In the genomic region with DNA sequence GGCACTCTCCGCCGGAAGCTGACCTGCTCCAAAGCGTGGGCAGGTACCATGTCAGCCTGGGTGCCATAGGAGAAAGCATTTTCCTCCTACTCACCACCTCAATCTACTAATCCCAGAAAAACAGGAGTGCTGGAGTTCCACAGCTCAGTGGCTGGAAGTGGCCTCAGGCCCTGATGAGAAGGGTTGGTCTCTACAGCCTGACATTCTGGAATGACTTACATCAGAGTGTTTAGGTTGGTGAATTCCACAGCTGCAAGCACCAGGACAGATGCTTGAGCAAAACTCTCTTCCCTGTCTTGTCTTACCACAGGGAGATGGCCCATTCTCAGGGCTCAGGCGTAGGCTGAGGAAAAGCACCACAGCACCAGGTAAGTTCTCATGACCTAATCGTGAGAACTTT, we compare ENCODE assay signal across 21 cellular contexts. TPM values are rescaled to one million over a fixed set of nuclear protein-coding genes. Genes with fewer than 3 reads are reported as not detected.
A peak's percentile ranks its signal among the peaks of the same experiment; 100 is the strongest.
DNase-seq lines count a peak whose midpoint lies in the region; ATAC-seq and TF ChIP-seq lines count a peak whose summit lies in the region.
"Had no signal": no experiment of that assay in that cellular context is flagged by ENCODE, and none has a peak within 500 bp of the region (broad histone marks: within the 10 kb centered on the region; RNA-seq: fewer than 3 reads in every experiment).

No MANE protein-coding gene starts in this region.

- H2BK120ac ChIP-seq in IMR-90 (ENCODE audit: low read depth, low read length) (no peak overlapping the region), mesenchymal stem cell (ENCODE audit: low read depth, low read length) (no peak overlapping the region)

- H3K4ac ChIP-seq in IMR-90 (ENCODE audit: low read depth, low read length) (0 out of 2 replicates have a peak overlapping the region, but pooled peaks have one; percentile 30), mesenchymal stem cell (ENCODE audit: low read depth in 1 of 2, low read length in 2 of 2) (no peak overlapping the region)

- POLR2A ChIA-PET in IMR-90 (lab: Charles Lee; ENCODE audit: unreplicated experiment), result no interaction called here

- no peak overlapping the region for H2BK12ac ChIP-seq in mesenchymal stem cell (ENCODE audit: low read length in 2 of 2)

- no peak for TF ChIP-seq CTCF in IMR-90 (conservative IDR thresholded peaks at IDR 0.05; ENCODE audit: low read depth, low read length)

- no peak overlapping the region for H2BK15ac ChIP-seq in IMR-90 (ENCODE audit: low read depth, low read length)
- no peak overlapping the region for H2BK15ac ChIP-seq in mesenchymal stem cell (ENCODE audit: low read depth, poor library complexity, severe bottlenecking)

- peak; percentile 86 for ATAC-seq in IMR-90 (ENCODE audit: low read depth)
- peak; percentile 31 for ATAC-seq in stimulated activated effector memory CD8-positive, alpha-beta T cell treated with anti-CD3 and anti-CD28 coated beads, Interleukin-12 subunit alpha, Interleukin-12 subunit beta, amount 100 ng/mL, for 72 hours
- ATAC-seq: CD8-positive, alpha-beta T cell had no signal

- no peak for TF ChIP-seq RAD21 in IMR-90 (IDR thresholded peaks at IDR 0.05; ENCODE audit: low read length)

- H3K4me1 ChIP-seq in IMR-90 (ENCODE audit: control insufficient read depth, insufficient read depth, low read length) (peaks cover 15% of the 10 kb centered on the region), mesenchymal stem cell (ENCODE audit: control insufficient read depth, insufficient read depth, low read depth, low read length) (no peaks in the 10 kb centered on the region), SJCRH30 (no peaks in the 10 kb centered on the region)
- H3K4me1 ChIP-seq: BLaER1 treated with 17β-estradiol and CSF1 and Interleukin-3, amounts not matched to agents 10 nM and 100 nM had no signal

- no CpG with 5 or more reads among the region's 5 CpGs for WGBS in IMR-90 (ENCODE audit: extremely low coverage in 2 of 2, insufficient read length in 1 of 2), 2 experiments
- WGBS in mesenchymal stem cell, result 94% methylated on average over 5 of the region's 5 CpGs

- no peaks in the 10 kb centered on the region for H3K9me3 Mint-ChIP-seq in stimulated activated effector memory CD8-positive, alpha-beta T cell treated with anti-CD3 and anti-CD28 coated beads, Interleukin-12 subunit alpha, Interleukin-12 subunit beta, amount 100 ng/mL, for 72 hours
- H3K9me3 Mint-ChIP-seq: CD4-positive, alpha-beta T cell; CD8-positive, alpha-beta T cell had no signal

- no peak overlapping the region for H3K4me3 Mint-ChIP-seq in stimulated activated effector memory CD8-positive, alpha-beta T cell treated with anti-CD3 and anti-CD28 coated beads, Interleukin-12 subunit alpha, Interleukin-12 subunit beta, amount 100 ng/mL, for 72 hours
- H3K4me3 Mint-ChIP-seq: B cell; CD4-positive, alpha-beta T cell; CD8-positive, alpha-beta T cell had no signal

- 0 out of 4 replicates have a peak overlapping the region, but pooled peaks of 1 of the 2 experiments have one; percentile 22 for H4K8ac ChIP-seq in IMR-90 (ENCODE audit: low read depth in 2 of 2, low read length in 2 of 2)
- H4K8ac ChIP-seq in mesenchymal stem cell (ENCODE audit: low read length), result no peak overlapping the region

- in situ Hi-C loops in IMR-90 (cut with MboI; ENCODE audit: low sequenced_read_pairs), result no loop called here

- H3K27ac Mint-ChIP-seq in stimulated activated effector memory CD8-positive, alpha-beta T cell treated with anti-CD3 and anti-CD28 coated beads, Interleukin-12 subunit alpha, Interleukin-12 subunit beta, amount 100 ng/mL, for 72 hours, result no peak overlapping the region
- H3K27ac Mint-ChIP-seq: B cell; CD4-positive, alpha-beta T cell; CD8-positive, alpha-beta T cell had no signal

- no peak overlapping the region for H3K56ac ChIP-seq in IMR-90 (ENCODE audit: extremely low read depth, insufficient read depth, low read length)

- H4K91ac ChIP-seq in IMR-90 (ENCODE audit: insufficient read depth, low read depth, low read length) (no peak overlapping the region), mesenchymal stem cell (ENCODE audit: low read length) (no peak overlapping the region)

- H3K9me3 ChIP-seq in IMR-90 (ENCODE audit: control insufficient read depth, insufficient read depth, low read length), result no peaks in the 10 kb centered on the region
- no peaks in the 10 kb centered on the region for H3K9me3 ChIP-seq in mesenchymal stem cell (ENCODE audit: control insufficient read depth, low read length)
- no peaks in the 10 kb centered on the region for H3K9me3 ChIP-seq in SJCRH30 (replicated peaks)
- H3K9me3 ChIP-seq: BLaER1 treated with 17β-estradiol and CSF1 and Interleukin-3, amounts not matched to agents 10 nM and 100 nM; Caco-2 had no signal

- no peak overlapping the region for H4K5ac ChIP-seq in IMR-90 (ENCODE audit: low read depth, low read length)

- dilution Hi-C loops in IMR-90 (cut with HindIII; ENCODE audit: low sequenced_read_pairs, unreplicated experiment), result no loop called here

- intact Hi-C loops in IMR-90 (cut with micrococcal nuclease), result no loop called here

- H3K4me2 ChIP-seq in IMR-90 (ENCODE audit: low read depth, low read length), result no peak overlapping the region
- H3K4me2 ChIP-seq in mesenchymal stem cell (ENCODE audit: low read length, poor library complexity, severe bottlenecking), result no peak overlapping the region
- H3K4me2 ChIP-seq: BLaER1 treated with 17β-estradiol and CSF1 and Interleukin-3, amounts not matched to agents 10 nM and 100 nM had no signal

- CTCF ChIA-PET in IMR-90 (lab: Yijun Ruan, JAX), result no interaction called here

- no peaks in the 10 kb centered on the region for H3K36me3 Mint-ChIP-seq in stimulated activated effector memory CD8-positive, alpha-beta T cell treated with anti-CD3 and anti-CD28 coated beads, Interleukin-12 subunit alpha, Interleukin-12 subunit beta, amount 100 ng/mL, for 72 hours
- H3K36me3 Mint-ChIP-seq: CD8-positive, alpha-beta T cell had no signal

- H3K79me1 ChIP-seq in IMR-90 (ENCODE audit: low read depth in 1 of 2, low read length in 2 of 2) (no peaks in the 10 kb centered on the region), mesenchymal stem cell (replicated peaks; ENCODE audit: low read length, poor library complexity, severe bottlenecking) (peaks cover 7% of the 10 kb centered on the region)

- H2AK9ac ChIP-seq in IMR-90 (replicated peaks; ENCODE audit: low read depth, low read length, poor library complexity), result no peak overlapping the region

- no peak overlapping the region for H3K23ac ChIP-seq in IMR-90 (ENCODE audit: low read depth, low read length)
- no peak overlapping the region for H3K23ac ChIP-seq in mesenchymal stem cell (ENCODE audit: low read length in 2 of 2)

- H2AFZ ChIP-seq in IMR-90 (replicated peaks; ENCODE audit: low read length, poor library complexity) (peak overlapping the region; percentile 59), mesenchymal stem cell (ENCODE audit: low read depth, low read length) (no peak overlapping the region)

- no peaks in the 10 kb centered on the region for H3K9me1 ChIP-seq in IMR-90 (ENCODE audit: insufficient read depth, low read length)

- H3K27me3 ChIP-seq in IMR-90 (ENCODE audit: control insufficient read depth, insufficient read depth, low read length), result no peaks in the 10 kb centered on the region
- no peaks in the 10 kb centered on the region for H3K27me3 ChIP-seq in mesenchymal stem cell (ENCODE audit: control insufficient read depth in 1 of 2, insufficient read depth in 1 of 2, low read length in 2 of 2)
- H3K27me3 ChIP-seq in SJCRH30, result no peaks in the 10 kb centered on the region
- H3K27me3 ChIP-seq: BLaER1 treated with 17β-estradiol and CSF1 and Interleukin-3, amounts not matched to agents 10 nM and 100 nM had no signal

- H3K18ac ChIP-seq in IMR-90 (ENCODE audit: low read depth, low read length) (no peak overlapping the region), mesenchymal stem cell (ENCODE audit: low read depth in 1 of 2, low read length in 2 of 2) (no peak overlapping the region)

- no peak for TF ChIP-seq POLR2A in IMR-90 (IDR thresholded peaks at IDR 0.05; ENCODE audit: low read depth, low read length)

- H3K4me3 ChIP-seq in IMR-90 (ENCODE audit: insufficient read depth, low read depth, low read length) (no peak overlapping the region), mesenchymal stem cell (ENCODE audit: insufficient read depth in 1 of 2, low read depth in 1 of 2, low read length in 2 of 2) (no peak overlapping the region), SJCRH30 (no peak overlapping the region)
- H3K4me3 ChIP-seq: BLaER1 treated with 17β-estradiol and CSF1 and Interleukin-3, amounts not matched to agents 10 nM and 100 nM had no signal

- DNase-seq in EH (ENCODE audit: low read depth) (peak; percentile 33), IMR-90 (peak; percentile 43), mesenchymal stem cell (peak; percentile 24), SW480 (ENCODE audit: low spot score) (no peak), cerebellum (ENCODE audit: low spot score) (no peak), NCI-H146 (lab: John Stamatoyannopoulos, UW) (no peak), SJCRH30 (no peak)
- DNase-seq in stimulated activated effector memory CD8-positive, alpha-beta T cell treated with anti-CD3 and anti-CD28 coated beads, Interleukin-12 subunit alpha, Interleukin-12 subunit beta, amount 100 ng/mL, for 72 hours (ENCODE audit: low spot score in 2 of 2), result no peak
- DNase-seq: 8988T; ACHN; AML-193; Caco-2; Calu3; CD4-positive, alpha-beta T cell; CD8-positive, alpha-beta T cell; DMS79 treated with DMSO at 0.1 percent for 48 hours; EL; GF-D8 had no signal

- H2BK5ac ChIP-seq in IMR-90 (ENCODE audit: low read depth, low read length, poor library complexity, severe bottlenecking) (no peak overlapping the region), mesenchymal stem cell (ENCODE audit: low read depth, low read length, poor library complexity, severe bottlenecking) (no peak overlapping the region)

- H3K36me3 ChIP-seq in IMR-90 (ENCODE audit: control insufficient read depth, insufficient read depth, low read length) (no peaks in the 10 kb centered on the region), mesenchymal stem cell (ENCODE audit: control insufficient read depth in 1 of 2, insufficient read depth in 2 of 2, low read depth in 1 of 2, low read length in 2 of 2) (peaks cover 36 to 49% of the 10 kb centered on the region in 2 experiments), SJCRH30 (no peaks in the 10 kb centered on the region)
- H3K36me3 ChIP-seq: BLaER1 treated with 17β-estradiol and CSF1 and Interleukin-3, amounts not matched to agents 10 nM and 100 nM had no signal

- H2AK5ac ChIP-seq in IMR-90 (ENCODE audit: low read depth, low read length) (no peak overlapping the region; the same call in 1 of the 2 replicates), mesenchymal stem cell (ENCODE audit: low read length, severe bottlenecking) (no peak overlapping the region)

- no peak overlapping the region for H3K14ac ChIP-seq in IMR-90 (replicated peaks; ENCODE audit: low read depth, low read length)
- H3K14ac ChIP-seq in mesenchymal stem cell (ENCODE audit: low read length in 2 of 2), result no peak overlapping the region

- H3K27ac ChIP-seq in IMR-90 (ENCODE audit: insufficient read depth, low read length), result no peak overlapping the region
- no peak overlapping the region for H3K27ac ChIP-seq in mesenchymal stem cell (ENCODE audit: low read length, poor library complexity, severe bottlenecking)
- no peak overlapping the region for H3K27ac ChIP-seq in SJCRH30
- H3K27ac ChIP-seq: BLaER1 treated with 17β-estradiol and CSF1 and Interleukin-3, amounts not matched to agents 10 nM and 100 nM; C4-2B had no signal

- no peaks in the 10 kb centered on the region for H4K20me1 ChIP-seq in IMR-90 (ENCODE audit: insufficient read depth, low read length)
- H4K20me1 ChIP-seq: BLaER1 treated with 17β-estradiol and CSF1 and Interleukin-3, amounts not matched to agents 10 nM and 100 nM had no signal

- BruUV-seq in IMR-90 (replicated peaks; lab: Mats Ljungman, UMichigan), result no TSS peak

- H3K9ac ChIP-seq in IMR-90 (ENCODE audit: low read depth, low read length) (no peak overlapping the region), mesenchymal stem cell (ENCODE audit: low read length) (no peak overlapping the region)
- H3K9ac ChIP-seq: BLaER1 treated with 17β-estradiol and CSF1 and Interleukin-3, amounts not matched to agents 10 nM and 100 nM had no signal

- 0 out of 2 replicates have a peak overlapping the region, but pooled peaks have one; percentile 13 for H2BK20ac ChIP-seq in IMR-90 (ENCODE audit: low read depth, low read length)

- H3K4me1 Mint-ChIP-seq in stimulated activated effector memory CD8-positive, alpha-beta T cell treated with anti-CD3 and anti-CD28 coated beads, Interleukin-12 subunit alpha, Interleukin-12 subunit beta, amount 100 ng/mL, for 72 hours, result no peaks in the 10 kb centered on the region
- H3K4me1 Mint-ChIP-seq: B cell had no signal

RNA-seq across cellular contexts. Expression of gene SEC16B, which starts 5.5 kb away (rescaled TPM):
- total RNA-seq in IMR-90 (2012; rRNA removed), result 2.8 and 4.3 TPM in 2 replicates
- 3.4 and 4.3 TPM in 2 replicates for polyA plus RNA-seq in IMR-90 (2012; rRNA removed)
- 2.0 and 2.2 TPM in 2 replicates for polyA plus RNA-seq in IMR-90 (2012; cell fraction: cytosol; rRNA removed)
- 11.8 and 15.0 TPM in 2 replicates for polyA plus RNA-seq in IMR-90 (2012; cell fraction: nucleus; rRNA removed; ENCODE audit: low replicate concordance)
- polyA plus RNA-seq in mesenchymal stem cell (2013, experiment 1 of 2), result 1.3 TPM
- 1.8 TPM for polyA plus RNA-seq in mesenchymal stem cell (2013, experiment 2 of 2)
- total RNA-seq in cerebellum, result 2.4 TPM
- 0.04 and 0.08 TPM in 2 replicates for total RNA-seq in SJCRH30 (2014; rRNA removed; shearing (Covaris generic))
- total RNA-seq: CD4-positive, alpha-beta T cell; CD8-positive, alpha-beta T cell had no signal

Comparison
In these comparisons a context has a peak if more than half of its experiments do, and no peak if none do; other contexts are left out.
1. DNase-seq: peak in EH (single experiment), IMR-90 (single experiment) and mesenchymal stem cell (single experiment); none in stimulated activated effector memory CD8-positive, alpha-beta T cell treated with anti-CD3 and anti-CD28 coated beads, Interleukin-12 subunit alpha, Interleukin-12 subunit beta, amount 100 ng/mL, for 72 hours (0 of 2), SW480 (single experiment), cerebellum (single experiment), NCI-H146 (single experiment) and SJCRH30 (0 of 2).